23 cellular contexts compared by ENCODE assay signal in genomic region chr7:123650595-123650994, GRCh38. TPM values are rescaled to one million over a fixed set of nuclear protein-coding genes. Genes with fewer than 3 reads are reported as not detected.
"Had no signal": no experiment of that assay in that cellular context is flagged by ENCODE, and none has a peak within 500 bp of the region (broad histone marks: within the 10 kb centered on the region; RNA-seq: fewer than 3 reads in every experiment).

No MANE protein-coding gene starts in this region.

- DNase-seq: activated CD4-positive, alpha-beta T cell treated with anti-CD3 and anti-CD28 coated beads for 1 hour; activated CD8-positive, alpha-beta memory T cell treated with anti-CD3 and anti-CD28 coated beads for 24 hours; activated CD8-positive, alpha-beta memory T cell treated with anti-CD3 and anti-CD28 coated beads, Interleukin-2, amount 50 U/mL, for 48 hours; activated effector memory CD4-positive, alpha-beta T cell treated with anti-CD3 and anti-CD28 coated beads, Interleukin-2, amount 50 U/mL, for 16 hours; activated naive CD4-positive, alpha-beta T cell treated with anti-CD3 and anti-CD28 coated beads, Interleukin-2, amount 50 U/mL, for 16 hours; activated T-cell treated with anti-CD3 and anti-CD28 coated beads, Interleukin-2, amount 50 U/mL, for 48 hours; effector CD4-positive, alpha-beta T cell; midbrain; spleen; stimulated activated CD4-positive, alpha-beta T cell treated with anti-CD3 and anti-CD28 coated beads, Interleukin-4, amount 100 ng/mL, for 4 hours; stimulated activated naive B cell treated with anti-CD40 and anti-IgM and Interleukin-4, amounts not matched to agents 10 μg/mL and 1 μg/mL and 100 μg/mL, for 72 hours; T-helper 1 cell had no signal

- H3K9me3 Mint-ChIP-seq: stimulated activated naive B cell treated with anti-CD40 and anti-IgM and Interleukin-4, amounts not matched to agents 10 μg/mL and 1 μg/mL and 100 μg/mL, for 72 hours had no signal

- H3K9me3 ChIP-seq: ascending aorta, breast epithelium, spleen, thoracic aorta had no signal

- H3K27ac ChIP-seq: ascending aorta, breast epithelium, spleen, thoracic aorta, VCaP had no signal

- H3K4me3 Mint-ChIP-seq: stimulated activated naive B cell treated with anti-CD40 and anti-IgM and Interleukin-4, amounts not matched to agents 10 μg/mL and 1 μg/mL and 100 μg/mL, for 72 hours had no signal

- H3K36me3 ChIP-seq: ascending aorta, breast epithelium, spleen, thoracic aorta had no signal

- ATAC-seq: esophagus mucosa; sciatic nerve; stimulated activated naive B cell treated with anti-CD40 and anti-IgM and Interleukin-4, amounts not matched to agents 10 μg/mL and 1 μg/mL and 100 μg/mL, for 72 hours had no signal

- H3K4me1 ChIP-seq: breast epithelium, spleen had no signal

- H3K27me3 ChIP-seq: ascending aorta, breast epithelium, spleen had no signal

- H3K27ac Mint-ChIP-seq: stimulated activated naive B cell treated with anti-CD40 and anti-IgM and Interleukin-4, amounts not matched to agents 10 μg/mL and 1 μg/mL and 100 μg/mL, for 72 hours had no signal

- H3K4me3 ChIP-seq: ascending aorta, breast epithelium, lung, spleen, thoracic aorta had no signal

- H3K4me1 Mint-ChIP-seq: stimulated activated naive B cell treated with anti-CD40 and anti-IgM and Interleukin-4, amounts not matched to agents 10 μg/mL and 1 μg/mL and 100 μg/mL, for 72 hours had no signal

- H3K36me3 Mint-ChIP-seq: stimulated activated naive B cell treated with anti-CD40 and anti-IgM and Interleukin-4, amounts not matched to agents 10 μg/mL and 1 μg/mL and 100 μg/mL, for 72 hours had no signal

RNA-seq across cellular contexts. Expression of gene LMOD2, which starts 5.1 kb away (rescaled TPM):
- total RNA-seq: ascending aorta, breast epithelium, esophagus mucosa, osteoblast, sciatic nerve, spleen, thoracic aorta had no signal
- polyA plus RNA-seq: lung, neural cell had no signal

RNA-seq across cellular contexts. Expression of gene ASB15, which starts 49.0 kb away (rescaled TPM):
- total RNA-seq: ascending aorta, esophagus mucosa, lung, osteoblast, pulmonary artery endothelial cell, sciatic nerve, spleen, thoracic aorta, ureter had no signal
- polyA plus RNA-seq: lung, neural cell had no signal
